Comparison of ENCODE assay signal across 23 cellular contexts in genomic region chr11:121439759-121440158, GRCh38.
"Had no signal": no experiment of that assay in that cellular context is flagged by ENCODE, and none has a peak within 500 bp of the region (broad histone marks: within the 10 kb centered on the region; RNA-seq: fewer than 3 reads in every experiment).

No MANE protein-coding gene starts in this region.

- H3K4me2 ChIP-seq: PC-9 had no signal

- H3K4me3 ChIP-seq: K562, PC-9, SJCRH30, SK-N-MC had no signal

- H3K9me3 ChIP-seq: SJCRH30 had no signal

- H3K27me3 ChIP-seq: SJCRH30 had no signal

- ATAC-seq: activated CD4-positive, alpha-beta T cell treated with anti-CD3 and anti-CD28 coated beads for 36 hours; activated CD4-positive, CD25-positive, alpha-beta regulatory T cell treated with anti-CD3 and anti-CD28 coated beads, Interleukin-2, amount 50 U/mL, for 24 hours; activated CD8-positive, alpha-beta T cell treated with anti-CD3 and anti-CD28 coated beads, Interleukin-2, amount 10 ng/mL, durations not matched to agents 7 days and 5 days; activated naive CD8-positive, alpha-beta T cell treated with anti-CD3 and anti-CD28 coated beads, Interleukin-2, amount 50 U/mL, for 24 hours; K562 had no signal

- H3K36me3 ChIP-seq: brain microvascular endothelial cell, SJCRH30 had no signal

- H2AFZ ChIP-seq: PC-9 had no signal

- DNase-seq: activated CD4-positive, alpha-beta T cell treated with anti-CD3 and anti-CD28 coated beads for 36 hours; activated CD4-positive, alpha-beta T cell treated with anti-CD3 and anti-CD28 coated beads, Interleukin-2, amount 10 ng/mL, durations not matched to agents 7 days and 5 days; activated CD4-positive, alpha-beta T cell treated with anti-CD3 and anti-CD28 coated beads, Interleukin-2, amount 50 U/mL, for 48 hours; activated CD8-positive, alpha-beta T cell treated with anti-CD3 and anti-CD28 coated beads, Interleukin-2, amount 10 ng/mL, durations not matched to agents 7 days and 5 days; activated gamma-delta T cell; activated naive CD4-positive, alpha-beta T cell treated with anti-CD3 and anti-CD28 coated beads for 36 hours; activated naive CD8-positive, alpha-beta T cell treated with anti-CD3 and anti-CD28 coated beads, Interleukin-2, amount 50 U/mL, for 24 hours; activated T-cell treated with anti-CD3 and anti-CD28 coated beads, Interleukin-2, amount 50 U/mL, for 24 hours; anterior cingulate cortex; brain microvascular endothelial cell; NCI-H1105; NCI-H1417 treated with DMSO at 0.1 percent for 48 hours; NCI-H187 treated with DMSO at 0.1 percent for 48 hours; NCI-H2081; NCI-H226; NCI-H524; PC-9; SHP77; SJCRH30 had no signal

- H3K4me1 ChIP-seq: SJCRH30 had no signal

- FAIRE-seq: K562, TTC549 had no signal

- H3K27ac ChIP-seq: brain microvascular endothelial cell, PC-9, SJCRH30, SK-N-MC had no signal
